8 cellular contexts compared by ENCODE assay signal in genomic region chr3:13479582-13480339, GRCh38. TPM values are rescaled to one million over a fixed set of nuclear protein-coding genes. Genes with fewer than 3 reads are reported as not detected.
DNase-seq lines count a peak whose midpoint lies in the region; ATAC-seq and TF ChIP-seq lines count a peak whose summit lies in the region.

TSS of gene HDAC11 (plus strand) at chr3:13480306. CDS start at chr3:13480348, 42 bp downstream.

- TF ChIP-seq CTCF in GM13977 (IDR thresholded peaks at IDR 0.05; ENCODE audit: extremely low read depth, insufficient read depth, missing control alignments) (no peak), right atrium auricular region (IDR thresholded peaks at IDR 0.05) (peak; percentile 34 to 55), uterus (IDR thresholded peaks at IDR 0.05) (peak; percentile 30 to 59 (median 44))

- H3K9me3 ChIP-seq in right atrium auricular region (no peaks in the 10 kb centered on the region), uterus (no peaks in the 10 kb centered on the region)

- H3K4me1 ChIP-seq in right atrium auricular region = peaks cover 0 to 30% of the 10 kb centered on the region in 2 donors
- no peaks in the 10 kb centered on the region for H3K4me1 ChIP-seq in uterus

- in situ Hi-C loops in GM13977 (cut with MboI; ENCODE audit: low pct_unique_long_range_greater_than_20kb, low sequenced_read_pairs, unreplicated experiment) = no loop called here

- peak within 1 kb of the TSS; percentile 86 for H3K4me3 Mint-ChIP-seq in T-helper 1 cell treated with Interleukin-12 subunit alpha and Interleukin-12 subunit beta and Interleukin-4 antibody, amounts not matched to agents 30 μg/mL and 1 μg/mL, for 36 hours

- peak; percentile 97 for ATAC-seq in HG02884 (IDR thresholded peaks at IDR 0.05; ENCODE audit: unreplicated experiment)

- H3K27me3 Mint-ChIP-seq in T-helper 1 cell treated with Interleukin-12 subunit alpha and Interleukin-12 subunit beta and Interleukin-4 antibody, amounts not matched to agents 30 μg/mL and 1 μg/mL, for 36 hours (ENCODE audit: low read depth) = peaks cover 14% of the 10 kb centered on the region

- no peaks in the 10 kb centered on the region for H3K36me3 ChIP-seq in right atrium auricular region
- H3K36me3 ChIP-seq in uterus = no peaks in the 10 kb centered on the region

- peak; percentile 67 to 82 for TF ChIP-seq POLR2A in uterus (IDR thresholded peaks at IDR 0.05)

- H3K27ac ChIP-seq in angular gyrus (ENCODE audit: low read depth, low read length) (peak within 1 kb of the TSS; percentile 95), right atrium auricular region (peak within 1 kb of the TSS; percentile 88 to 96), uterus (peak within 1 kb of the TSS; percentile 83 to 89)

- peak within 1 kb of the TSS; percentile 80 for H3K27ac Mint-ChIP-seq in T-helper 1 cell treated with Interleukin-12 subunit alpha and Interleukin-12 subunit beta and Interleukin-4 antibody, amounts not matched to agents 30 μg/mL and 1 μg/mL, for 36 hours

- H3K36me3 Mint-ChIP-seq in T-helper 1 cell treated with Interleukin-12 subunit alpha and Interleukin-12 subunit beta and Interleukin-4 antibody, amounts not matched to agents 30 μg/mL and 1 μg/mL, for 36 hours (ENCODE audit: low read depth) = no peaks in the 10 kb centered on the region

- H3K9me3 Mint-ChIP-seq in T-helper 1 cell treated with Interleukin-12 subunit alpha and Interleukin-12 subunit beta and Interleukin-4 antibody, amounts not matched to agents 30 μg/mL and 1 μg/mL, for 36 hours = no peaks in the 10 kb centered on the region

- peaks cover 4% of the 10 kb centered on the region for H3K4me1 Mint-ChIP-seq in T-helper 1 cell treated with Interleukin-12 subunit alpha and Interleukin-12 subunit beta and Interleukin-4 antibody, amounts not matched to agents 30 μg/mL and 1 μg/mL, for 36 hours (ENCODE audit: low read depth)

- DNase-seq in GM13977 (ENCODE audit: low spot score) (peak; percentile 100), NCI-H146 treated with DMSO at 0.1 percent for 48 hours (lab: John Stamatoyannopoulos, UW; ENCODE audit: unreplicated experiment) (peak; percentile 74), right atrium auricular region (ENCODE audit: low spot score) (peak; percentile 97), pulmonary artery endothelial cell (ENCODE audit: low read depth, low spot score) (peak; percentile 84), uterus (peak; percentile 99 to 100)

- H3K27me3 ChIP-seq in right atrium auricular region (no peaks in the 10 kb centered on the region), uterus (no peaks in the 10 kb centered on the region)

- H3K4me3 ChIP-seq in right atrium auricular region (peak within 1 kb of the TSS; percentile 72 to 75), uterus (peak within 1 kb of the TSS; percentile 63 to 79)

- intact Hi-C loops in uterus (cut with DNase I; ENCODE audit: low total_unique reads) = no loop called here

RNA-seq across cellular contexts. Expression of gene HDAC11, which starts in this region (rescaled TPM):
- total RNA-seq in right atrium auricular region (10 to 100 TPM; 30.6 to 30.7 TPM), pulmonary artery endothelial cell (9.3 and 11.1 TPM in 2 replicates), uterus (10 to 100 TPM in 3 of 4 donors, 1 to 10 TPM in 1; 7.4 to 20.6 (median 11.7) TPM)

Comparison
In these comparisons a context has a peak if more than half of its experiments do, and no peak if none do; other contexts are left out.
1. Peak in every context shown above with its lines: DNase-seq, ATAC-seq, H3K4me3 ChIP-seq and H3K27ac ChIP-seq.